In genomic region chr10:1841759-1842158, GRCh38 we compare ENCODE assay signal across 27 cellular contexts.
"Had no signal": no experiment of that assay in that cellular context is flagged by ENCODE, and none has a peak within 500 bp of the region (broad histone marks: within the 10 kb centered on the region; RNA-seq: fewer than 3 reads in every experiment).

No MANE protein-coding gene starts in this region.

- H3K4me3 Mint-ChIP-seq: activated CD4-positive, alpha-beta T cell treated with anti-CD3 and anti-CD28 coated beads for 36 hours; activated CD8-positive, alpha-beta T cell treated with anti-CD3 and anti-CD28 coated beads for 36 hours; activated naive CD8-positive, alpha-beta T cell; activated T-cell treated with anti-CD3 and anti-CD28 coated beads, Interleukin-2, amount 50 U/mL, for 4 hours; activated T-helper 17 cell treated with anti-CD3 and anti-CD28 coated beads, Interleukin-2, amount 50 U/mL, for 72 hours; effector memory CD8-positive, alpha-beta T cell; T-helper 17 cell had no signal

- H3K9me3 Mint-ChIP-seq: activated CD8-positive, alpha-beta T cell treated with anti-CD3 and anti-CD28 coated beads for 36 hours; activated T-cell treated with anti-CD3 and anti-CD28 coated beads, Interleukin-2, amount 50 U/mL, for 4 hours had no signal

- H3K36me3 Mint-ChIP-seq: activated naive CD8-positive, alpha-beta T cell had no signal

- H3K4me3 ChIP-seq: esophagus squamous epithelium had no signal

- H3K4me1 Mint-ChIP-seq: activated CD4-positive, alpha-beta T cell treated with anti-CD3 and anti-CD28 coated beads for 36 hours; activated T-helper 17 cell treated with anti-CD3 and anti-CD28 coated beads, Interleukin-2, amount 50 U/mL, for 72 hours; T-helper 17 cell had no signal

- H3K4me1 ChIP-seq: esophagus squamous epithelium had no signal

- H3K27me3 ChIP-seq: brain microvascular endothelial cell, esophagus squamous epithelium had no signal

- H3K27ac ChIP-seq: brain microvascular endothelial cell, esophagus squamous epithelium had no signal

- H3K27me3 Mint-ChIP-seq: activated CD4-positive, alpha-beta T cell treated with anti-CD3 and anti-CD28 coated beads for 36 hours; activated CD8-positive, alpha-beta T cell treated with anti-CD3 and anti-CD28 coated beads for 36 hours; activated naive CD8-positive, alpha-beta T cell had no signal

- H3K36me3 ChIP-seq: brain microvascular endothelial cell, esophagus squamous epithelium had no signal

- H3K9me3 ChIP-seq: esophagus squamous epithelium had no signal

- ATAC-seq: activated CD4-positive, alpha-beta T cell treated with anti-CD3 and anti-CD28 coated beads for 36 hours; activated CD8-positive, alpha-beta T cell treated with anti-CD3 and anti-CD28 coated beads for 36 hours; activated T-cell treated with anti-CD3 and anti-CD28 coated beads, Interleukin-2, amount 50 U/mL, for 4 hours; activated T-helper 17 cell treated with anti-CD3 and anti-CD28 coated beads, Interleukin-2, amount 50 U/mL, for 72 hours; effector memory CD8-positive, alpha-beta T cell; T-helper 17 cell had no signal

- H3K27ac Mint-ChIP-seq: activated CD4-positive, alpha-beta T cell treated with anti-CD3 and anti-CD28 coated beads for 36 hours; activated CD8-positive, alpha-beta T cell treated with anti-CD3 and anti-CD28 coated beads for 36 hours; activated naive CD8-positive, alpha-beta T cell; activated T-helper 17 cell treated with anti-CD3 and anti-CD28 coated beads, Interleukin-2, amount 50 U/mL, for 72 hours; effector memory CD8-positive, alpha-beta T cell; T-helper 17 cell had no signal

- DNase-seq: activated CD4-positive, alpha-beta T cell treated with anti-CD3 and anti-CD28 coated beads for 36 hours; activated CD4-positive, alpha-beta T cell treated with anti-CD3 and anti-CD28 coated beads, Interleukin-2, amount 50 U/mL, for 1 hour; activated CD4-positive, alpha-beta T cell treated with anti-CD3 and anti-CD28 coated beads, Interleukin-2, amount 50 U/mL, for 48 hours; activated CD4-positive, CD25-positive, alpha-beta regulatory T cell; activated CD4-positive, CD25-positive, alpha-beta regulatory T cell treated with anti-CD3 and anti-CD28 coated beads, Interleukin-2, amount 50 U/mL, for 72 hours; activated CD8-positive, alpha-beta memory T cell treated with anti-CD3 and anti-CD28 coated beads for 24 hours; activated CD8-positive, alpha-beta T cell treated with anti-CD3 and anti-CD28 coated beads for 36 hours; activated effector memory CD4-positive, alpha-beta T cell treated with Interleukin-2 at 50 U/mL for 16 hours; activated gamma-delta T cell treated with Interleukin-2 at 50 U/mL for 16 hours; activated naive CD4-positive, alpha-beta T cell treated with anti-CD3 and anti-CD28 coated beads, Interleukin-2, amount 50 U/mL, for 16 hours; activated naive CD4-positive, alpha-beta T cell treated with Interleukin-2 at 50 U/mL for 16 hours; activated T-cell treated with anti-CD3 and anti-CD28 coated beads, Interleukin-2, amount 50 U/mL, for 4 hours; amniotic stem cell; anterior cingulate cortex; brain microvascular endothelial cell; caudate nucleus; cortex of kidney; dermis blood vessel endothelial cell; effector CD4-positive, alpha-beta T cell; effector memory CD8-positive, alpha-beta T cell; erythroblast; esophagus squamous epithelium; head of caudate nucleus; T-helper 1 cell; T-helper 17 cell had no signal
